Comparison of ENCODE assay signal across 14 cellular contexts in genomic region chr22:37496651-37497599, GRCh38.
DNase-seq lines count a peak whose midpoint lies in the region; ATAC-seq and TF ChIP-seq lines count a peak whose summit lies in the region.
"Had no signal": no experiment of that assay in that cellular context is flagged by ENCODE, and none has a peak within 500 bp of the region (broad histone marks: within the 10 kb centered on the region; RNA-seq: fewer than 3 reads in every experiment).

No MANE protein-coding gene starts in this region.

- peak; percentile 61 for DNase-seq in AG04449 (ENCODE audit: low read depth, low spot score)
- peak; percentile 91 for DNase-seq in HS-27A (ENCODE audit: low read depth)
- DNase-seq in astrocyte of the spinal cord (ENCODE audit: low read depth, low spot score): peak; percentile 93
- DNase-seq in iPS-NIHi7 (ENCODE audit: extremely low spot score): peak; percentile 66
- DNase-seq in CD1c-positive myeloid dendritic cell (ENCODE audit: extremely low spot score): no peak
- DNase-seq in NCI-H1092 treated with DMSO at 0.1 percent for 48 hours (lab: John Stamatoyannopoulos, UW): no peak
- no peak for DNase-seq in SIG-M5 treated with dmso at 0.1 percent for 504 hours (lab: John Stamatoyannopoulos, UW; ENCODE audit: unreplicated experiment)
- DNase-seq: activated T-cell treated with anti-CD3 and anti-CD28 coated beads, Interleukin-2, amount 50 U/mL, for 72 hours; CD8-positive, alpha-beta T cell; dorsolateral prefrontal cortex; NCI-H2227 treated with DMSO at 0.1 percent for 48 hours had no signal

- POLR2A ChIA-PET in AG04449 (lab: Yijun Ruan, JAX): no interaction called here

- no peak for TF ChIP-seq CTCF in AG04449 (IDR thresholded peaks at IDR 0.05; ENCODE audit: insufficient read depth, low read length, missing control alignments)
- TF ChIP-seq CTCF in astrocyte of the spinal cord (IDR thresholded peaks at IDR 0.05; ENCODE audit: low read depth, low read length): no peak

- no peak for ATAC-seq in GM18858 (IDR thresholded peaks at IDR 0.05; ENCODE audit: unreplicated experiment)
- ATAC-seq: activated T-cell treated with anti-CD3 and anti-CD28 coated beads, Interleukin-2, amount 50 U/mL, for 72 hours; CD8-positive, alpha-beta T cell; left lobe of liver; right cardiac atrium had no signal

- CTCF ChIA-PET in AG04449 (lab: Yijun Ruan, JAX): interaction anchor here (0.8 to 2.6 kb wide), 6 partner anchors 9 to 65 kb away, joined by 3 to 13 read pairs (median 4); partner anchors contain the start of gene MFNG

- H3K4me3 ChIP-seq in AG04449 (ENCODE audit: low read depth, low read length) (no peak overlapping the region), astrocyte of the spinal cord (ENCODE audit: low read depth, low read length) (no peak overlapping the region)
- H3K4me3 ChIP-seq: dorsolateral prefrontal cortex had no signal

- in situ Hi-C loops in astrocyte of the spinal cord (cut with HindIII; ENCODE audit: low sequenced_read_pairs): no loop called here

Comparison
In these comparisons a context has a peak if more than half of its experiments do, and no peak if none do; other contexts are left out.
1. DNase-seq: peak in AG04449 (single experiment), HS-27A (single experiment), astrocyte of the spinal cord (single experiment) and iPS-NIHi7 (single experiment); none in CD1c-positive myeloid dendritic cell (single experiment), NCI-H1092 treated with DMSO at 0.1 percent for 48 hours (single experiment) and SIG-M5 treated with dmso at 0.1 percent for 504 hours (single experiment).